In genomic region chr2:68762665-68763064, GRCh38 we compare ENCODE assay signal across 8 cellular contexts. TPM values are rescaled to one million over a fixed set of nuclear protein-coding genes. Genes with fewer than 3 reads are reported as not detected.
DNase-seq lines count a peak whose midpoint lies in the region; ATAC-seq and TF ChIP-seq lines count a peak whose summit lies in the region.

No MANE protein-coding gene starts in this region.

- in situ Hi-C loops in mammary epithelial cell (cut with MboI; ENCODE audit: low sequenced_read_pairs in 2 of 2): no loop called here

- H3K9me3 ChIP-seq in mammary epithelial cell (replicated peaks; ENCODE audit: insufficient read depth, low read length) (no peaks in the 10 kb centered on the region), stomach (no peaks in the 10 kb centered on the region)

- no peaks in the 10 kb centered on the region for H3K27me3 Mint-ChIP-seq in MCF 10A (ENCODE audit: insufficient read depth, unreplicated experiment)
- H3K27me3 Mint-ChIP-seq in IgD-negative memory B cell: no peaks in the 10 kb centered on the region
- no peaks in the 10 kb centered on the region for H3K27me3 Mint-ChIP-seq in central memory CD8-positive, alpha-beta T cell

- TF ChIP-seq EP300 in stomach (IDR thresholded peaks at IDR 0.05): no peak

- H3K27ac ChIP-seq in mammary epithelial cell (ENCODE audit: insufficient read depth, low read depth, low read length) (no peak overlapping the region), stomach (peak overlapping the region in 3 of 5 donors; percentile 21 to 48 (median 36))

- intact Hi-C loops in mammary epithelial cell (cut with micrococcal nuclease): no loop called here
- intact Hi-C loops in MCF 10A (cut with micrococcal nuclease): no loop called here
- intact Hi-C loops in stomach (cut with DNase I; ENCODE audit: low total_unique reads): no loop called here

- H3K27ac Mint-ChIP-seq in MCF 10A (ENCODE audit: low read depth, unreplicated experiment) (no peak overlapping the region), IgD-negative memory B cell (peak overlapping the region; percentile 89 to 95 (median 92))
- peak overlapping the region; percentile 91 for H3K27ac Mint-ChIP-seq in central memory CD8-positive, alpha-beta T cell (ENCODE audit: low read depth)

- H3K36me3 Mint-ChIP-seq in MCF 10A (ENCODE audit: insufficient read depth, unreplicated experiment) (no peaks in the 10 kb centered on the region), IgD-negative memory B cell (peaks cover 5% of the 10 kb centered on the region)
- peaks cover 28% of the 10 kb centered on the region for H3K36me3 Mint-ChIP-seq in central memory CD8-positive, alpha-beta T cell (ENCODE audit: insufficient read depth)

- no peak for DNase-seq in mammary epithelial cell
- no peak for DNase-seq in MCF 10A (ENCODE audit: unreplicated experiment)
- peak in 1 of 2 donors; percentile 29 for DNase-seq in central memory CD8-positive, alpha-beta T cell (ENCODE audit: low spot score in 2 of 2)
- no peak for DNase-seq in stomach
- DNase-seq in dedifferentiated amniotic fluid mesenchymal stem cell (ENCODE audit: extremely low spot score): no peak
- DNase-seq in NCI-H146 treated with DMSO at 0.1 percent for 48 hours (lab: John Stamatoyannopoulos, UW; ENCODE audit: unreplicated experiment): no peak
- DNase-seq in midbrain (lab: John Stamatoyannopoulos, UW): no peak

- no peaks in the 10 kb centered on the region for H3K9me3 Mint-ChIP-seq in MCF 10A (ENCODE audit: unreplicated experiment)
- no peaks in the 10 kb centered on the region for H3K9me3 Mint-ChIP-seq in IgD-negative memory B cell
- no peaks in the 10 kb centered on the region for H3K9me3 Mint-ChIP-seq in central memory CD8-positive, alpha-beta T cell

- H3K4me2 ChIP-seq in mammary epithelial cell (ENCODE audit: insufficient read depth, low read depth, low read length): no peak overlapping the region

- TF ChIP-seq CTCF in mammary epithelial cell (conservative IDR thresholded peaks at IDR 0.05 in 1 of 2, IDR thresholded peaks at IDR 0.05 in 1 of 2; ENCODE audit: extremely low read depth in 1 of 2, insufficient read depth in 1 of 2, low read depth in 1 of 2, low read length in 2 of 2) (no peak), MCF 10A (IDR thresholded peaks at IDR 0.05; ENCODE audit: unreplicated experiment) (no peak), stomach (IDR thresholded peaks at IDR 0.05) (no peak)

- dilution Hi-C loops in mammary epithelial cell (cut with HindIII; ENCODE audit: low sequenced_read_pairs): no loop called here

- POLR2A ChIA-PET in MCF 10A (lab: Yijun Ruan, JAX): interaction anchor here (1.0 kb wide), 1 partner anchor 11 kb away, joined by 3 read pairs; no protein-coding TSS in a partner anchor

- ATAC-seq in central memory CD8-positive, alpha-beta T cell (replicated peaks; ENCODE audit: extremely low read depth, poor library complexity, severe bottlenecking): peak; percentile 34

- no peaks in the 10 kb centered on the region for H3K27me3 ChIP-seq in mammary epithelial cell (ENCODE audit: insufficient read depth, low read length)
- H3K27me3 ChIP-seq in stomach: no peaks in the 10 kb centered on the region

- no peaks in the 10 kb centered on the region for H3K36me3 ChIP-seq in mammary epithelial cell (ENCODE audit: insufficient read depth, low read length)
- H3K36me3 ChIP-seq in stomach: no peaks in the 10 kb centered on the region

- H3K79me2 ChIP-seq in mammary epithelial cell (ENCODE audit: insufficient read depth, low read length): no peaks in the 10 kb centered on the region

- BruUV-seq in mammary epithelial cell (replicated peaks; lab: Mats Ljungman, UMichigan) (no TSS peak), MCF 10A (replicated peaks; lab: Mats Ljungman, UMichigan) (no TSS peak)

- H2AFZ ChIP-seq in mammary epithelial cell (ENCODE audit: low read depth, low read length): peak overlapping the region; percentile 21

- CTCF ChIA-PET in mammary epithelial cell (lab: Charles Lee; ENCODE audit: low non-redundant PET) (no interaction called here), MCF 10A (lab: Yijun Ruan, JAX) (interaction anchor here (0.6 to 1.6 kb wide), 3 partner anchors 11 to 321 kb away, joined by 3 to 6 read pairs (median 3); no protein-coding TSS in a partner anchor)

- H3K4me1 Mint-ChIP-seq in MCF 10A (ENCODE audit: insufficient read depth, unreplicated experiment): peaks cover 11% of the 10 kb centered on the region
- peaks cover 71 to 77% (median 72%) of the 10 kb centered on the region in 3 donors for H3K4me1 Mint-ChIP-seq in IgD-negative memory B cell
- peaks cover 86% of the 10 kb centered on the region for H3K4me1 Mint-ChIP-seq in central memory CD8-positive, alpha-beta T cell

- H3K9ac ChIP-seq in mammary epithelial cell (ENCODE audit: insufficient read depth, low read length): no peak overlapping the region

- TF ChIP-seq POLR2A in stomach (IDR thresholded peaks at IDR 0.05): no peak

- no peak overlapping the region for H3K4me3 ChIP-seq in mammary epithelial cell (replicated peaks in 1 of 3; ENCODE audit: insufficient read depth in 1 of 3, low read depth in 2 of 3, low read length in 3 of 3)
- H3K4me3 ChIP-seq in stomach: no peak overlapping the region

- H3K4me3 Mint-ChIP-seq in MCF 10A (ENCODE audit: unreplicated experiment) (no peak overlapping the region), IgD-negative memory B cell (peak overlapping the region; percentile 44 to 94 (median 81))
- peak overlapping the region; percentile 60 for H3K4me3 Mint-ChIP-seq in central memory CD8-positive, alpha-beta T cell

- H4K20me1 ChIP-seq in mammary epithelial cell (ENCODE audit: insufficient read depth, low read length): no peaks in the 10 kb centered on the region

- H3K4me1 ChIP-seq in mammary epithelial cell (ENCODE audit: insufficient read depth, low read length) (peaks cover 22% of the 10 kb centered on the region), stomach (peaks cover 0 to 54% (median 22%) of the 10 kb centered on the region in 4 donors)

RNA-seq across cellular contexts. Expression of gene ARHGAP25, which starts 28.1 kb away (rescaled TPM):
- total RNA-seq in mammary epithelial cell (10 to 100 TPM; 23.3 to 62.3 TPM), MCF 10A (2022) (0.93 TPM in 2 replicates), stomach (10 to 100 TPM in 2 of 5 donors, 1 to 10 TPM in 1, under 1 TPM in 1, not detected in 1; 0.29 to 17.1 (median 8.7) TPM)
- polyA plus RNA-seq in mammary epithelial cell (44.5 TPM), IgD-negative memory B cell (217 TPM), stomach (1 to 10 TPM; 3.6 to 6.3 (median 4.0) TPM)
- polyA minus RNA-seq in mammary epithelial cell: 69.8 TPM
